In genomic region chr20:12997128-12997655, GRCh38 we compare ENCODE assay signal across 26 cellular contexts. TPM values are rescaled to one million over a fixed set of nuclear protein-coding genes. Genes with fewer than 3 reads are reported as not detected.
DNase-seq lines count a peak whose midpoint lies in the region; ATAC-seq, FAIRE-seq and TF ChIP-seq lines count a peak whose summit lies in the region.
"Had no signal": no experiment of that assay in that cellular context is flagged by ENCODE, and none has a peak within 500 bp of the region (broad histone marks: within the 10 kb centered on the region; RNA-seq: fewer than 3 reads in every experiment).

No MANE protein-coding gene starts in this region.

- no peaks in the 10 kb centered on the region for H3K79me2 ChIP-seq in HepG2 (ENCODE audit: insufficient read depth, low read length)

- no peak for TF ChIP-seq RAD21 in HepG2 (CRISPR knock-in tag; IDR thresholded peaks at IDR 0.05)

- no peak for ATAC-seq in HepG2
- ATAC-seq in right lobe of liver: no peak
- no peak for ATAC-seq in HG02884 (IDR thresholded peaks at IDR 0.05; ENCODE audit: unreplicated experiment)
- ATAC-seq: GM12878 had no signal

- CTCF ChIA-PET in HepG2 (lab: Yijun Ruan, JAX; ENCODE audit: low intra/inter-chr PET ratio, low total read pairs): no interaction called here

- H3K9me3 ChIP-seq in HepG2 (ENCODE audit: low read length): no peaks in the 10 kb centered on the region
- no peaks in the 10 kb centered on the region for H3K9me3 ChIP-seq in right lobe of liver
- H3K9me3 ChIP-seq: BE2C had no signal

- H3K4me3 Mint-ChIP-seq in type B pancreatic cell: no peak overlapping the region
- H3K4me3 Mint-ChIP-seq: CD14-positive monocyte; CD4-positive, alpha-beta T cell had no signal

- in situ Hi-C loops in HepG2 (cut with HindIII; ENCODE audit: extremely low pct_ligation_motif_present, low pct_unique_long_range_greater_than_20kb): no loop called here

- intact Hi-C loops in HepG2 (cut with micrococcal nuclease; ENCODE audit: unreplicated experiment) (no loop called here), right lobe of liver (cut with DNase I) (no loop called here)

- no peak overlapping the region for H3K9ac ChIP-seq in HepG2 (ENCODE audit: insufficient read depth, low read depth, low read length)
- H3K9ac ChIP-seq: BLaER1 treated with 17β-estradiol and CSF1 and Interleukin-3, amounts not matched to agents 10 nM and 100 nM; GM23248 had no signal

- DNase-seq in HepG2 (ENCODE audit: low spot score) (no peak), right lobe of liver (no peak), myocyte (ENCODE audit: low read depth) (peak; percentile 24), type B pancreatic cell (ENCODE audit: extremely low spot score, unreplicated experiment) (no peak), HuH-7.5 (ENCODE audit: low spot score) (no peak)
- DNase-seq: ACHN; AML-193; BE2C; CD4-positive, alpha-beta T cell; CD8-positive, alpha-beta memory T cell; DMS 273 treated with DMSO at 0.1 percent for 48 hours; DMS79; EL; GDM1; GM23248; H7; HCEC 1CT had no signal

- H3K27me3 Mint-ChIP-seq in type B pancreatic cell: no peaks in the 10 kb centered on the region
- H3K27me3 Mint-ChIP-seq: CD4-positive, alpha-beta T cell; CD8-positive, alpha-beta memory T cell had no signal

- H3K36me3 ChIP-seq in HepG2 (replicated peaks in 1 of 2; ENCODE audit: control insufficient read depth in 1 of 2, insufficient read depth in 2 of 2, low read length in 2 of 2): no peaks in the 10 kb centered on the region
- no peaks in the 10 kb centered on the region for H3K36me3 ChIP-seq in right lobe of liver
- H3K36me3 ChIP-seq: BE2C; BLaER1 treated with 17β-estradiol and CSF1 and Interleukin-3, amounts not matched to agents 10 nM and 100 nM had no signal

- TF ChIP-seq POLR2A in HepG2 (IDR thresholded peaks at IDR 0.05; ENCODE audit: insufficient read depth in 1 of 2, low read depth in 2 of 2, low read length in 2 of 2): no peak
- no peak for TF ChIP-seq POLR2A in right lobe of liver (IDR thresholded peaks at IDR 0.05)

- 96% methylated on average over 2 of the region's 2 CpGs for WGBS in HepG2 (ENCODE audit: low lambda C conversion rate)
- 66% methylated on average over 2 of the region's 2 CpGs for WGBS in right lobe of liver (ENCODE audit: insufficient coverage, low coverage, low lambda C conversion rate, missing lambda C conversion rate)

- peak overlapping the region; percentile 52 for H3K27ac Mint-ChIP-seq in type B pancreatic cell
- H3K27ac Mint-ChIP-seq: CD14-positive monocyte; CD4-positive, alpha-beta T cell; CD8-positive, alpha-beta memory T cell had no signal

- H3K36me3 Mint-ChIP-seq in type B pancreatic cell: no peaks in the 10 kb centered on the region
- H3K36me3 Mint-ChIP-seq: CD14-positive monocyte; CD8-positive, alpha-beta memory T cell had no signal

- H3K4me3 ChIP-seq in HepG2 (replicated peaks in 1 of 3; ENCODE audit: insufficient read depth in 1 of 3, low read depth in 2 of 3, low read length in 3 of 3): no peak overlapping the region
- H3K4me3 ChIP-seq in right lobe of liver: no peak overlapping the region
- H3K4me3 ChIP-seq: BLaER1 treated with 17β-estradiol and CSF1 and Interleukin-3, amounts not matched to agents 10 nM and 100 nM; GM12878; GM23248 had no signal

- BruUV-seq in HepG2 (replicated peaks; lab: Mats Ljungman, UMichigan): no TSS peak

- H3K27me3 ChIP-seq in HepG2 (ENCODE audit: control insufficient read depth in 1 of 2, insufficient read depth in 2 of 2, low read length in 2 of 2) (no peaks in the 10 kb centered on the region), right lobe of liver (no peaks in the 10 kb centered on the region)
- H3K27me3 ChIP-seq: BE2C; BLaER1 treated with 17β-estradiol and CSF1 and Interleukin-3, amounts not matched to agents 10 nM and 100 nM had no signal

- FAIRE-seq in HepG2 (lab: Jason Lieb, UNC): no peak
- FAIRE-seq: A204.1, D721Med, GM12878, GM19239, H1 had no signal

- H4K20me1 ChIP-seq in HepG2 (ENCODE audit: insufficient read depth, low read length): no peaks in the 10 kb centered on the region
- H4K20me1 ChIP-seq: BLaER1 treated with 17β-estradiol and CSF1 and Interleukin-3, amounts not matched to agents 10 nM and 100 nM had no signal

- TF ChIP-seq CTCF in HepG2 (CRISPR knock-in tag; IDR thresholded peaks at IDR 0.05) (no peak), right lobe of liver (IDR thresholded peaks at IDR 0.05) (no peak), type B pancreatic cell (conservative IDR thresholded peaks at IDR 0.05) (no peak)

- no peak for TF ChIP-seq EP300 in HepG2 (IDR thresholded peaks at IDR 0.05; ENCODE audit: low read depth in 2 of 2, low read length in 2 of 2)
- no peak for TF ChIP-seq EP300 in HepG2 (CRISPR knock-in tag; IDR thresholded peaks at IDR 0.05; ENCODE audit: borderline replicate concordance)

- no peak overlapping the region for H3K4me2 ChIP-seq in HepG2 (ENCODE audit: low read depth, low read length)
- H3K4me2 ChIP-seq: BLaER1 treated with 17β-estradiol and CSF1 and Interleukin-3, amounts not matched to agents 10 nM and 100 nM had no signal

- H2AFZ ChIP-seq in HepG2 (ENCODE audit: low read length): no peak overlapping the region
- H2AFZ ChIP-seq: GM23248 had no signal

- H3K4me1 ChIP-seq in HepG2 (ENCODE audit: insufficient read depth, low read length) (peaks cover 46% of the 10 kb centered on the region), right lobe of liver (no peaks in the 10 kb centered on the region)
- H3K4me1 ChIP-seq: BE2C; BLaER1 treated with 17β-estradiol and CSF1 and Interleukin-3, amounts not matched to agents 10 nM and 100 nM had no signal

- POLR2A ChIA-PET in HepG2 (lab: Yijun Ruan, JAX): no interaction called here

- H3K9me3 Mint-ChIP-seq in type B pancreatic cell: peaks cover 4% of the 10 kb centered on the region

- no peak overlapping the region for H3K27ac ChIP-seq in HepG2 (ENCODE audit: extremely low read length, insufficient read depth, low read length)
- H3K27ac ChIP-seq in right lobe of liver: no peak overlapping the region
- H3K27ac ChIP-seq: 22Rv1; BLaER1 treated with 17β-estradiol and CSF1 and Interleukin-3, amounts not matched to agents 10 nM and 100 nM; GM23248 had no signal

- H3K4me1 Mint-ChIP-seq in type B pancreatic cell (ENCODE audit: unreplicated experiment): peaks cover 6% of the 10 kb centered on the region
- H3K4me1 Mint-ChIP-seq: CD14-positive monocyte; CD8-positive, alpha-beta memory T cell had no signal

TF ChIP-seq in HepG2, 621 proteins besides CTCF, POLR2A, EP300 and RAD21:
- TF ChIP-seq POGZ (CRISPR knock-in tag; IDR thresholded peaks at IDR 0.05): 0 out of 2 replicates have a peak, but pooled peaks have one; percentile 15
- TF ChIP-seq, protein P1, sequence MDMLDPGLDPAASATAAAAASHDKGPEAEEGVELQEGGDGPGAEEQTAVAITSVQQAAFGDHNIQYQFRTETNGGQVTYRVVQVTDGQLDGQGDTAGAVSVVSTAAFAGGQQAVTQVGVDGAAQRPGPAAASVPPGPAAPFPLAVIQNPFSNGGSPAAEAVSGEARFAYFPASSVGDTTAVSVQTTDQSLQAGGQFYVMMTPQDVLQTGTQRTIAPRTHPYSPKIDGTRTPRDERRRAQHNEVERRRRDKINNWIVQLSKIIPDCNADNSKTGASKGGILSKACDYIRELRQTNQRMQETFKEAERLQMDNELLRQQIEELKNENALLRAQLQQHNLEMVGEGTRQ (IDR thresholded peaks at IDR 0.05; ENCODE audit: low read depth, low read length): no peak
- TF ChIP-seq, protein P1 (CRISPR knock-in tag; IDR thresholded peaks at IDR 0.05; ENCODE audit: borderline replicate concordance): no peak
- TF ChIP-seq MAFK (conservative IDR thresholded peaks at IDR 0.05 in 1 of 2, IDR thresholded peaks at IDR 0.05 in 1 of 2; ENCODE audit: low read length in 2 of 2): peak; percentile 83 to 84
- TF ChIP-seq ZNF530 (CRISPR knock-in tag; IDR thresholded peaks at IDR 0.05; ENCODE audit: low read depth): no peak
- peak; percentile 55 for TF ChIP-seq MAFF (IDR thresholded peaks at IDR 0.05; ENCODE audit: low read depth, low read length)

RNA-seq across cellular contexts. Expression of gene SPTLC3, which starts 11.6 kb away (rescaled TPM):
- total RNA-seq in HepG2 (2016; rRNA removed; fragmentation: Illumina TruSeq; extraction: Trizol): 83.7 and 95.6 TPM in 2 replicates
- total RNA-seq in HepG2 (2016; cell fraction: cytosol; rRNA removed; fragmentation: Illumina TruSeq; extraction: Trizol; ENCODE audit: low read depth): 5.7 and 7.4 TPM in 2 replicates
- total RNA-seq in HepG2 (2016; cell fraction: insoluble cytoplasmic fraction; rRNA removed; fragmentation: Illumina TruSeq; extraction: Trizol): 84.1 and 87.4 TPM in 2 replicates
- 27.3 and 28.3 TPM in 2 replicates for total RNA-seq in HepG2 (2016; cell fraction: membrane; rRNA removed; fragmentation: Illumina TruSeq; extraction: Trizol)
- 151 and 157 TPM in 2 replicates for total RNA-seq in HepG2 (2016; cell fraction: nucleus; rRNA removed; fragmentation: Illumina TruSeq; extraction: Trizol)
- polyA plus RNA-seq in HepG2 (2011; rRNA removed): 13.0 and 20.5 TPM in 2 replicates
- 8.5 and 11.9 TPM in 2 replicates for polyA plus RNA-seq in HepG2 (2011; cell fraction: cytosol; rRNA removed)
- 9.9 and 12.6 TPM in 2 replicates for polyA plus RNA-seq in HepG2 (2011; cell fraction: nucleus; rRNA removed)
- 18.7 and 45.9 TPM in 2 replicates for polyA plus RNA-seq in HepG2 (2012)
- polyA plus RNA-seq in HepG2 (2016; cell fraction: cytosol; fragmentation: Illumina TruSeq; extraction: Trizol; ENCODE audit: low read depth): 3.5 and 3.8 TPM in 2 replicates
- 37.0 and 39.6 TPM in 2 replicates for polyA plus RNA-seq in HepG2 (2016; cell fraction: insoluble cytoplasmic fraction; fragmentation: Illumina TruSeq; extraction: Trizol; ENCODE audit: low read depth)
- polyA plus RNA-seq in HepG2 (2016; cell fraction: membrane; fragmentation: Illumina TruSeq; extraction: Trizol; ENCODE audit: low read depth): 8.8 and 10.3 TPM in 2 replicates
- polyA plus RNA-seq in HepG2 (2016; cell fraction: nucleus; fragmentation: Illumina TruSeq; extraction: Trizol; ENCODE audit: insufficient read depth, low read depth): 45.3 and 58.4 TPM in 2 replicates
- polyA minus RNA-seq in HepG2 (2011; rRNA and poly(A)+ RNA removed; ENCODE audit: low replicate concordance): 0.09 and 18.0 TPM in 2 replicates
- polyA minus RNA-seq in HepG2 (2011; cell fraction: cytosol; rRNA and poly(A)+ RNA removed): 14.0 and 19.8 TPM in 2 replicates
- polyA minus RNA-seq in HepG2 (2011; cell fraction: nucleus; rRNA and poly(A)+ RNA removed): 91.3 and 96.6 TPM in 2 replicates
- total RNA-seq in right lobe of liver: 10 to 100 TPM; 16.4 to 25.6 (median 24.8) TPM
- total RNA-seq in myocyte: 7.5 and 9.0 TPM in 2 replicates
- 1.8 TPM for polyA plus RNA-seq in myocyte (2012)
- 10.6 and 34.2 TPM in 2 replicates for total RNA-seq in type B pancreatic cell (ENCODE audit: low replicate concordance)
- total RNA-seq: CD8-positive, alpha-beta memory T cell had no signal
- polyA plus RNA-seq: CD14-positive monocyte had no signal
